In genomic region chr7:154984601-154985188, GRCh38 we compare ENCODE assay signal across 24 cellular contexts.
"Had no signal": no experiment of that assay in that cellular context is flagged by ENCODE, and none has a peak within 500 bp of the region (broad histone marks: within the 10 kb centered on the region; RNA-seq: fewer than 3 reads in every experiment).

No MANE protein-coding gene starts in this region.

- H3K4me3 ChIP-seq: coronary artery, esophagus squamous epithelium, neural progenitor cell, thoracic aorta, upper lobe of left lung had no signal

- H3K27ac Mint-ChIP-seq: activated CD8-positive, alpha-beta T cell treated with anti-CD3 and anti-CD28 coated beads, Interleukin-2, amount 10 ng/mL, durations not matched to agents 7 days and 5 days; activated naive CD4-positive, alpha-beta T cell treated with anti-CD3 and anti-CD28 coated beads, Interleukin-2, amount 50 U/mL, for 24 hours; endodermal cell; mesothelial cell of epicardium; neural progenitor cell; T-helper 2 cell treated with Interferon-gamma antibody and Interleukin-4, amounts not matched to agents 5 μg/mL and 100 μg/mL, for 36 hours had no signal

- H2AFZ ChIP-seq: neural progenitor cell had no signal

- H3K9me3 Mint-ChIP-seq: activated naive CD4-positive, alpha-beta T cell treated with anti-CD3 and anti-CD28 coated beads, Interleukin-2, amount 50 U/mL, for 24 hours; mesothelial cell of epicardium; naive thymus-derived CD8-positive, alpha-beta T cell; neural progenitor cell; T-helper 2 cell treated with Interferon-gamma antibody and Interleukin-4, amounts not matched to agents 5 μg/mL and 100 μg/mL, for 36 hours had no signal

- H3K9ac ChIP-seq: neural progenitor cell had no signal

- H3K27me3 ChIP-seq: brain microvascular endothelial cell, esophagus squamous epithelium, neural progenitor cell, upper lobe of left lung had no signal

- H3K4me1 ChIP-seq: esophagus squamous epithelium, neural progenitor cell, upper lobe of left lung had no signal

- H3K4me1 Mint-ChIP-seq: endodermal cell, mesothelial cell of epicardium, neural progenitor cell had no signal

- H3K9me3 ChIP-seq: esophagus squamous epithelium, thoracic aorta, upper lobe of left lung had no signal

- H3K27me3 Mint-ChIP-seq: activated naive CD4-positive, alpha-beta T cell treated with anti-CD3 and anti-CD28 coated beads, Interleukin-2, amount 50 U/mL, for 24 hours; naive thymus-derived CD8-positive, alpha-beta T cell had no signal

- H3K36me3 ChIP-seq: brain microvascular endothelial cell had no signal

- DNase-seq: activated CD4-positive, alpha-beta T cell treated with anti-CD3 and anti-CD28 coated beads for 1 hour; activated CD4-positive, alpha-beta T cell treated with anti-CD3 and anti-CD28 coated beads, Interleukin-2, amount 50 U/mL, for 1 hour; activated CD8-positive, alpha-beta T cell treated with anti-CD3 and anti-CD28 coated beads, Interleukin-2, amount 10 ng/mL, durations not matched to agents 7 days and 5 days; activated gamma-delta T cell treated with Interleukin-2 at 50 U/mL for 16 hours; activated T-cell treated with anti-CD3 and anti-CD28 coated beads, Interleukin-2, amount 50 U/mL, for 1 hour; aorta; brain microvascular endothelial cell; endodermal cell; esophagus squamous epithelium; foreskin melanocyte; hippocampal formation; left ventricle myocardium superior; mammary epithelial cell; naive thymus-derived CD8-positive, alpha-beta T cell; posterior cingulate gyrus; stimulated activated CD4-positive, alpha-beta T cell treated with anti-CD3 and anti-CD28 coated beads, Interleukin-4, amount 100 ng/mL, for 24 hours; stimulated activated naive CD4-positive, alpha-beta T cell treated with Interleukin-2 at 50 U/mL for 16 hours; upper lobe of left lung had no signal

- H3K4me3 Mint-ChIP-seq: activated CD8-positive, alpha-beta T cell treated with anti-CD3 and anti-CD28 coated beads, Interleukin-2, amount 10 ng/mL, durations not matched to agents 7 days and 5 days; activated naive CD4-positive, alpha-beta T cell treated with anti-CD3 and anti-CD28 coated beads, Interleukin-2, amount 50 U/mL, for 24 hours; endodermal cell; mesothelial cell of epicardium; naive thymus-derived CD8-positive, alpha-beta T cell; neural progenitor cell; T-helper 2 cell treated with Interferon-gamma antibody and Interleukin-4, amounts not matched to agents 5 μg/mL and 100 μg/mL, for 36 hours had no signal

- H3K4me2 ChIP-seq: neural progenitor cell had no signal

- H3K27ac ChIP-seq: brain microvascular endothelial cell, coronary artery, esophagus squamous epithelium, neural progenitor cell, thoracic aorta, upper lobe of left lung had no signal
